15 cellular contexts compared by ENCODE assay signal in the genomic region with DNA sequence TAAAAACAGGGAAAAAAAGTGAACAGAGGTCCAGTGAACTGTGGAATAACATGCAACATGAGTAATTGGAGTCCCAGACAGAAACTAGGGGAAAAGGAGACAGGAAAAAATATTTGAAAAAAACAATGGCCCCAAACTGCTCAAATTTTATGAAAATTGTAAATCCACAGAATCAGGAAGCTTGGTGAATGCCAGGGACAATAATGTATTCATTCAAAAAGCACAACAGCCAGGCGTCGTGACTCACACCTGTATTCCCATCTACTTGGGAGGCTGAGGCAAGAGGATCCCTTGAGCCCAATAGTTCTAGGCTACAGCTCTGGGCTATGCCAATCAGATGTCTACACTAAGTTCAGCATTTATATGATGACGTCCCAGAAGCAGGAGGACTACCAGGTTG. TPM values are rescaled to one million over a fixed set of nuclear protein-coding genes. Genes with fewer than 3 reads are reported as not detected.
DNase-seq lines count a peak whose midpoint lies in the region; ATAC-seq and TF ChIP-seq lines count a peak whose summit lies in the region.
"Had no signal": no experiment of that assay in that cellular context is flagged by ENCODE, and none has a peak within 500 bp of the region (broad histone marks: within the 10 kb centered on the region; RNA-seq: fewer than 3 reads in every experiment).

No MANE protein-coding gene starts in this region.

- peak overlapping the region; percentile 41 for H3K27ac Mint-ChIP-seq in T-helper 2 cell treated with Interferon-gamma antibody and Interleukin-4, amounts not matched to agents 5 μg/mL and 100 μg/mL, for 36 hours
- H3K27ac Mint-ChIP-seq in GM23338 = no peak overlapping the region

- H3K4me3 ChIP-seq in GM23338 (no peak overlapping the region), left ventricle myocardium inferior (no peak overlapping the region)
- H3K4me3 ChIP-seq: BLaER1 had no signal

- no peaks in the 10 kb centered on the region for H3K9me3 Mint-ChIP-seq in T-helper 2 cell treated with Interferon-gamma antibody and Interleukin-4, amounts not matched to agents 5 μg/mL and 100 μg/mL, for 36 hours
- H3K9me3 Mint-ChIP-seq in GM23338 = no peaks in the 10 kb centered on the region

- H3K27me3 ChIP-seq in GM23338 (ENCODE audit: insufficient read depth) (no peaks in the 10 kb centered on the region), left ventricle myocardium inferior (ENCODE audit: low read depth) (no peaks in the 10 kb centered on the region)
- H3K27me3 ChIP-seq: BLaER1 had no signal

- H3K9me3 ChIP-seq in left ventricle myocardium inferior (replicated peaks) = no peaks in the 10 kb centered on the region
- H3K9me3 ChIP-seq: BLaER1 had no signal

- peaks cover 93% of the 10 kb centered on the region for H3K79me2 ChIP-seq in GM23338 (replicated peaks; ENCODE audit: insufficient read depth)

- peaks cover 25% of the 10 kb centered on the region for H3K4me1 Mint-ChIP-seq in T-helper 2 cell treated with Interferon-gamma antibody and Interleukin-4, amounts not matched to agents 5 μg/mL and 100 μg/mL, for 36 hours (ENCODE audit: low read depth)
- H3K4me1 Mint-ChIP-seq in GM23338 = no peaks in the 10 kb centered on the region

- no peaks in the 10 kb centered on the region; the same call in 1 of the 2 replicates for H3K36me3 ChIP-seq in GM23338 (ENCODE audit: insufficient read depth)
- H3K36me3 ChIP-seq in left ventricle myocardium inferior = peaks cover 9% of the 10 kb centered on the region

- H3K4me2 ChIP-seq in GM23338 = no peak overlapping the region
- H3K4me2 ChIP-seq: BLaER1 had no signal

- no peaks in the 10 kb centered on the region for H3F3A ChIP-seq in GM23338 (replicated peaks; ENCODE audit: low read depth)

- H3K4me3 Mint-ChIP-seq in T-helper 2 cell treated with Interferon-gamma antibody and Interleukin-4, amounts not matched to agents 5 μg/mL and 100 μg/mL, for 36 hours = no peak overlapping the region
- H3K4me3 Mint-ChIP-seq in GM23338 = no peak overlapping the region

- H3K4me1 ChIP-seq in GM23338 (ENCODE audit: insufficient read depth) (no peaks in the 10 kb centered on the region), left ventricle myocardium inferior (peaks cover 42% of the 10 kb centered on the region)

- H4K20me1 ChIP-seq in GM23338 (replicated peaks; ENCODE audit: insufficient read depth) = peaks cover 13% of the 10 kb centered on the region

- no peak for DNase-seq in T-helper 2 cell treated with Interferon-gamma antibody and Interleukin-4, amounts not matched to agents 5 μg/mL and 100 μg/mL, for 36 hours (ENCODE audit: low spot score)
- DNase-seq in T-helper 2 cell = no peak
- no peak for DNase-seq in GM23338 (ENCODE audit: low spot score)
- peak; percentile 88 for DNase-seq in dermis blood vessel endothelial cell
- DNase-seq in kidney tubule cell (ENCODE audit: low spot score) = peak; percentile 37
- DNase-seq in left ventricle myocardium inferior = no peak
- DNase-seq in NCI-H2196 treated with DMSO at 0.1 percent for 48 hours (lab: John Stamatoyannopoulos, UW; ENCODE audit: unreplicated experiment) = no peak
- no peak for DNase-seq in middle frontal gyrus (ENCODE audit: extremely low spot score, low spot score)
- DNase-seq: COR-L47, NCI-H1105 treated with DMSO at 0.1 percent for 48 hours, NCI-H187 treated with DMSO at 0.1 percent for 48 hours, NCI-H82, RPMI8226 had no signal

- ATAC-seq in GM23338 = no peak

- intact Hi-C loops in left ventricle myocardium inferior (cut with micrococcal nuclease) = no loop called here

- H3K27me3 Mint-ChIP-seq in T-helper 2 cell treated with Interferon-gamma antibody and Interleukin-4, amounts not matched to agents 5 μg/mL and 100 μg/mL, for 36 hours (ENCODE audit: low read depth) = no peaks in the 10 kb centered on the region
- peaks cover 6% of the 10 kb centered on the region for H3K27me3 Mint-ChIP-seq in GM23338 (ENCODE audit: insufficient read depth, low read depth, poor library complexity)

- no peak overlapping the region for H2AFZ ChIP-seq in GM23338

- H3K27ac ChIP-seq in GM23338 (ENCODE audit: low read depth) = 0 out of 2 replicates have a peak overlapping the region, but pooled peaks have one; percentile 41
- H3K27ac ChIP-seq in left ventricle myocardium inferior (replicated peaks) = no peak overlapping the region
- H3K27ac ChIP-seq: 22Rv1, BLaER1 had no signal

- H3K9me2 ChIP-seq in GM23338 (ENCODE audit: insufficient read depth) = no peaks in the 10 kb centered on the region

- H3K36me3 Mint-ChIP-seq in T-helper 2 cell treated with Interferon-gamma antibody and Interleukin-4, amounts not matched to agents 5 μg/mL and 100 μg/mL, for 36 hours (ENCODE audit: low read depth) = peaks cover 32% of the 10 kb centered on the region
- H3K36me3 Mint-ChIP-seq in GM23338 (ENCODE audit: low read depth) = peaks cover 33% of the 10 kb centered on the region

- TF ChIP-seq CTCF in GM23338 (conservative IDR thresholded peaks at IDR 0.05; ENCODE audit: low read depth in 2 of 2) (no peak), left ventricle myocardium inferior (IDR thresholded peaks at IDR 0.05; ENCODE audit: borderline replicate concordance) (no peak)

TF ChIP-seq in GM23338, 12 proteins besides CTCF, POLR2A, EP300 and RAD21 (continues in another document):
- TF ChIP-seq NANOG (IDR thresholded peaks at IDR 0.05; ENCODE audit: borderline replicate concordance) (no peak), EZH2 (IDR thresholded peaks at IDR 0.05; ENCODE audit: low read depth, unreplicated experiment) (no peak), ZNF331 (CRISPR knock-in tag; IDR thresholded peaks at IDR 0.05; ENCODE audit: low read depth) (no peak), JUNB (IDR thresholded peaks at IDR 0.05; ENCODE audit: unreplicated experiment) (no peak)
- TF ChIP-seq, protein P1, sequence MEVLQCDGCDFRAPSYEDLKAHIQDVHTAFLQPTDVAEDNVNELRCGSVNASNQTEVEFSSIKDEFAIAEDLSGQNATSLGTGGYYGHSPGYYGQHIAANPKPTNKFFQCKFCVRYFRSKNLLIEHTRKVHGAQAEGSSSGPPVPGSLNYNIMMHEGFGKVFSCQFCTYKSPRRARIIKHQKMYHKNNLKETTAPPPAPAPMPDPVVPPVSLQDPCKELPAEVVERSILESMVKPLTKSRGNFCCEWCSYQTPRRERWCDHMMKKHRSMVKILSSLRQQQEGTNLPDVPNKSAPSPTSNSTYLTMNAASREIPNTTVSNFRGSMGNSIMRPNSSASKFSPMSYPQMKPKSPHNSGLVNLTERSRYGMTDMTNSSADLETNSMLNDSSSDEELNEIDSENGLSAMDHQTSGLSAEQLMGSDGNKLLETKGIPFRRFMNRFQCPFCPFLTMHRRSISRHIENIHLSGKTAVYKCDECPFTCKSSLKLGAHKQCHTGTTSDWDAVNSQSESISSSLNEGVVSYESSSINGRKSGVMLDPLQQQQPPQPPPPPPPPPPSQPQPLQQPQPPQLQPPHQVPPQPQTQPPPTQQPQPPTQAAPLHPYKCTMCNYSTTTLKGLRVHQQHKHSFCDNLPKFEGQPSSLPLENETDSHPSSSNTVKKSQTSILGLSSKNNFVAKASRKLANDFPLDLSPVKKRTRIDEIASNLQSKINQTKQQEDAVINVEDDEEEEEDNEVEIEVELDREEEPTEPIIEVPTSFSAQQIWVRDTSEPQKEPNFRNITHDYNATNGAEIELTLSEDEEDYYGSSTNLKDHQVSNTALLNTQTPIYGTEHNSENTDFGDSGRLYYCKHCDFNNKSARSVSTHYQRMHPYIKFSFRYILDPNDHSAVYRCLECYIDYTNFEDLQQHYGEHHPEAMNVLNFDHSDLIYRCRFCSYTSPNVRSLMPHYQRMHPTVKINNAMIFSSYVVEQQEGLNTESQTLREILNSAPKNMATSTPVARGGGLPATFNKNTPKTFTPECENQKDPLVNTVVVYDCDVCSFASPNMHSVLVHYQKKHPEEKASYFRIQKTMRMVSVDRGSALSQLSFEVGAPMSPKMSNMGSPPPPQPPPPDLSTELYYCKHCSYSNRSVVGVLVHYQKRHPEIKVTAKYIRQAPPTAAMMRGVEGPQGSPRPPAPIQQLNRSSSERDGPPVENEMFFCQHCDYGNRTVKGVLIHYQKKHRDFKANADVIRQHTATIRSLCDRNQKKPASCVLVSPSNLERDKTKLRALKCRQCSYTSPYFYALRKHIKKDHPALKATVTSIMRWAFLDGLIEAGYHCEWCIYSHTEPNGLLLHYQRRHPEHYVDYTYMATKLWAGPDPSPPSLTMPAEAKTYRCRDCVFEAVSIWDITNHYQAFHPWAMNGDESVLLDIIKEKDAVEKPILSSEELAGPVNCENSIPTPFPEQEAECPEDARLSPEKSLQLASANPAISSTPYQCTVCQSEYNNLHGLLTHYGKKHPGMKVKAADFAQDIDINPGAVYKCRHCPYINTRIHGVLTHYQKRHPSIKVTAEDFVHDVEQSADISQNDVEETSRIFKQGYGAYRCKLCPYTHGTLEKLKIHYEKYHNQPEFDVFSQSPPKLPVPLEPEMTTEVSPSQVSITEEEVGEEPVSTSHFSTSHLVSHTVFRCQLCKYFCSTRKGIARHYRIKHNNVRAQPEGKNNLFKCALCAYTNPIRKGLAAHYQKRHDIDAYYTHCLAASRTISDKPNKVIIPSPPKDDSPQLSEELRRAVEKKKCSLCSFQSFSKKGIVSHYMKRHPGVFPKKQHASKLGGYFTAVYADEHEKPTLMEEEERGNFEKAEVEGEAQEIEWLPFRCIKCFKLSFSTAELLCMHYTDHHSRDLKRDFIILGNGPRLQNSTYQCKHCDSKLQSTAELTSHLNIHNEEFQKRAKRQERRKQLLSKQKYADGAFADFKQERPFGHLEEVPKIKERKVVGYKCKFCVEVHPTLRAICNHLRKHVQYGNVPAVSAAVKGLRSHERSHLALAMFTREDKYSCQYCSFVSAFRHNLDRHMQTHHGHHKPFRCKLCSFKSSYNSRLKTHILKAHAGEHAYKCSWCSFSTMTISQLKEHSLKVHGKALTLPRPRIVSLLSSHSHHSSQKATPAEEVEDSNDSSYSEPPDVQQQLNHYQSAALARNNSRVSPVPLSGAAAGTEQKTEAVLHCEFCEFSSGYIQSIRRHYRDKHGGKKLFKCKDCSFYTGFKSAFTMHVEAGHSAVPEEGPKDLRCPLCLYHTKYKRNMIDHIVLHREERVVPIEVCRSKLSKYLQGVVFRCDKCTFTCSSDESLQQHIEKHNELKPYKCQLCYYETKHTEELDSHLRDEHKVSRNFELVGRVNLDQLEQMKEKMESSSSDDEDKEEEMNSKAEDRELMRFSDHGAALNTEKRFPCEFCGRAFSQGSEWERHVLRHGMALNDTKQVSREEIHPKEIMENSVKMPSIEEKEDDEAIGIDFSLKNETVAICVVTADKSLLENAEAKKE (CRISPR knock-in tag; IDR thresholded peaks at IDR 0.05) = no peak

RNA-seq across cellular contexts. Expression of a gene that starts 23.7 kb away (rescaled TPM):
- 79.3 and 102 TPM in 2 replicates for total RNA-seq in GM23338 (2014; rRNA removed; shearing (Covaris generic))
- 93.4 and 132 TPM in 2 replicates for polyA plus RNA-seq in GM23338 (2016; fragmentation: Nextera tagmentation; extraction: Ambion mirVana)
- total RNA-seq in dermis blood vessel endothelial cell = 114 and 140 TPM in 2 replicates
- 60.1 TPM for total RNA-seq in left ventricle myocardium inferior

RNA-seq across cellular contexts. Expression of a gene that starts 25.4 kb away (rescaled TPM):
- total RNA-seq in GM23338 (2014; rRNA removed; shearing (Covaris generic)) = 47.3 and 70.1 TPM in 2 replicates
- polyA plus RNA-seq in GM23338 (2016; fragmentation: Nextera tagmentation; extraction: Ambion mirVana) = 32.3 and 32.9 TPM in 2 replicates
- 9.2 and 10.1 TPM in 2 replicates for total RNA-seq in dermis blood vessel endothelial cell
- 7.1 TPM for total RNA-seq in left ventricle myocardium inferior

Comparison
In these comparisons a context has a peak if more than half of its experiments do, and no peak if none do; other contexts are left out.
1. DNase-seq: peak in dermis blood vessel endothelial cell (single experiment) and kidney tubule cell (single experiment); none in T-helper 2 cell treated with Interferon-gamma antibody and Interleukin-4, amounts not matched to agents 5 μg/mL and 100 μg/mL, for 36 hours (single experiment), T-helper 2 cell (0 of 5), GM23338 (single experiment), left ventricle myocardium inferior (single experiment), NCI-H2196 treated with DMSO at 0.1 percent for 48 hours (single experiment) and middle frontal gyrus (single experiment).